Comparison of ENCODE assay signal across 11 cellular contexts in the genomic region with DNA sequence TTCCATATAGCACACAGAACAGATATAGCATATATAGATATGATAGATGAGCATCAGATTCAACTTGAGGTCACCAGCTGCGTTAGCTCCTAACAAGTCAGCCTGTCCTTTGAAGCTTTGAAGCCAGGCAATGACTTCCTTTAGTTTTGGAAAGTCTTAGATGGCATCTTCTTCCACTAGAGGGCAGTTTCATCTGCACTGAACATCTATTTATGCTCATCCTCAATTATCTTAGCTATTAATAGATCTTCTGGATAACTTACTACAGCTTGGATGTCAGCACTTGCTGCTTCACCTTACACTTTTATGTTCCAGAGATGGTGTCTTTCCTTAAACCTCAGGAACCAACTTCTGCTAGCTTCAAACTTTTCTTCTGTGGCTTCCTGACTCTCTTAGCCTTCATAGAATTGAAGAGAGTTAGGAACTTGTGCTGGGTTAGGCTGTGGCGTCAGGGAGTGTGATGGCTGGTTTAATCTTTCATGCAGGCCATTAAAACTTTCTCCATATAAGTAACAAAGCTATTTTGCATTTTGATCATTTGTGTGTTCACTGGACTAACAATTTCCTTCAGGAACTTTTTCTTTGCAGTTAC.
DNase-seq lines count a peak whose midpoint lies in the region; ATAC-seq, FAIRE-seq and TF ChIP-seq lines count a peak whose summit lies in the region.
"Had no signal": no experiment of that assay in that cellular context is flagged by ENCODE, and none has a peak within 500 bp of the region (broad histone marks: within the 10 kb centered on the region; RNA-seq: fewer than 3 reads in every experiment).

No MANE protein-coding gene starts in this region.

- no peak overlapping the region for H3K4me2 ChIP-seq in hepatocyte

- no peaks in the 10 kb centered on the region for H3K9me3 ChIP-seq in hepatocyte (ENCODE audit: low read depth)

- DNase-seq in AG08395 (ENCODE audit: low spot score) (peak; percentile 55), H54 (ENCODE audit: insufficient read length, low spot score) (no peak), SW480 (ENCODE audit: low spot score) (peak; percentile 26), hepatocyte (ENCODE audit: low spot score) (peak; percentile 25)
- DNase-seq in stimulated activated CD4-positive, alpha-beta T cell treated with anti-CD3 and anti-CD28 coated beads, Interleukin-15, amount 100 ng/mL, for 24 hours = no peak
- DNase-seq: effector CD8-positive, alpha-beta T cell; stimulated activated CD4-positive, alpha-beta T cell treated with anti-CD3 and anti-CD28 coated beads, Interleukin-12 subunit alpha, Interleukin-12 subunit beta, amount 100 ng/mL, for 4 hours; T1000 had no signal

- no peak overlapping the region for H3K27ac ChIP-seq in hepatocyte

- 75% methylated on average over 2 of the region's 2 CpGs for WGBS in hepatocyte (ENCODE audit: low lambda C conversion rate, missing lambda C conversion rate)

- TF ChIP-seq POLR2A in H54 (IDR thresholded peaks at IDR 0.05; ENCODE audit: low read depth, low read length) = no peak

- no peaks in the 10 kb centered on the region for H3K79me2 ChIP-seq in hepatocyte

- peak; percentile 53 for TF ChIP-seq CTCF in hepatocyte (IDR thresholded peaks at IDR 0.05; ENCODE audit: poor library complexity)

- no peak for ATAC-seq in HG03039 (IDR thresholded peaks at IDR 0.05; ENCODE audit: unreplicated experiment)
- ATAC-seq in HG02840 (IDR thresholded peaks at IDR 0.05; ENCODE audit: low FRiP score, unreplicated experiment) = no peak
- no peak for ATAC-seq in GM18870 (IDR thresholded peaks at IDR 0.05; ENCODE audit: unreplicated experiment)

- peak; percentile 71 for FAIRE-seq in H54 (lab: Jason Lieb, UNC)

- H2AFZ ChIP-seq in hepatocyte = no peak overlapping the region

- H4K20me1 ChIP-seq in hepatocyte (ENCODE audit: insufficient read depth, poor library complexity, severe bottlenecking) = no peaks in the 10 kb centered on the region

- no peaks in the 10 kb centered on the region for H3K9me2 ChIP-seq in hepatocyte (replicated peaks; ENCODE audit: insufficient read depth)

- no peaks in the 10 kb centered on the region for H3K4me1 ChIP-seq in hepatocyte (ENCODE audit: insufficient read depth)

- no peaks in the 10 kb centered on the region for H3K36me3 ChIP-seq in hepatocyte (replicated peaks; ENCODE audit: insufficient read depth, low read depth)

- no peaks in the 10 kb centered on the region for H3K27me3 ChIP-seq in hepatocyte

- no peak overlapping the region for H3K4me3 ChIP-seq in hepatocyte

Comparison
In these comparisons a context has a peak if more than half of its experiments do, and no peak if none do; other contexts are left out.
1. DNase-seq: peak in AG08395 (single experiment), SW480 (single experiment) and hepatocyte (single experiment); none in H54 (single experiment) and stimulated activated CD4-positive, alpha-beta T cell treated with anti-CD3 and anti-CD28 coated beads, Interleukin-15, amount 100 ng/mL, for 24 hours (single experiment).